Comparison of ENCODE assay signal across 26 cellular contexts in the genomic region with DNA sequence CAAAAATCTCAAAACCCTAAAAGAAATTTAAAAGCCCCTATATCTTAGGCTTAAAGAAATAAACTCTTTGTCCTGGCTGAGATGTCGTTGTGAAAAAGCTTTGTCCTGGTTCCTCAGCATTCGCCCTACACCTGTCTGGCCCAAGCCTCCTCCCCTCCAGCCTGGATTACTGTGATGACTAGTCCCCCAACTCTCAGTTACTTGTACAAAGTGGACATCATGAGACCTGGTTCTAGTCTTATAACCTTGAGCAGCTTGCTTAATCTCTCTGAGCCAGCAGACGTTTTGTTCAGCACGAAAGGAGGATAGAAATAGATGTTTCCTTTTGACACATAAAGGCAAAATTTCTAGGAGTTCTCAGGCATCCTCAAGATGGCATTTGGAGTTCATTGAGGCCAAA.
"Had no signal": no experiment of that assay in that cellular context is flagged by ENCODE, and none has a peak within 500 bp of the region (broad histone marks: within the 10 kb centered on the region; RNA-seq: fewer than 3 reads in every experiment).

No MANE protein-coding gene starts in this region.

- H3K4me3 ChIP-seq: left ventricle myocardium inferior, lung, mucosa of descending colon, ovary, sigmoid colon, stomach, testis, thyroid gland, transverse colon, upper lobe of left lung, vagina had no signal

- DNase-seq: hypothalamus; immature natural killer cell; left ventricle myocardium inferior; midbrain; mucosa of descending colon; naive thymus-derived CD4-positive, alpha-beta T cell; retina; right cardiac atrium; sigmoid colon; small intestine; stimulated activated CD4-positive, alpha-beta T cell treated with anti-CD3 and anti-CD28 coated beads, Interleukin-12 subunit alpha, Interleukin-12 subunit beta, amount 100 ng/mL, for 4 hours; stimulated activated CD4-positive, alpha-beta T cell treated with anti-CD3 and anti-CD28 coated beads, Interleukin-15, amount 100 ng/mL, for 24 hours; stimulated activated CD4-positive, alpha-beta T cell treated with anti-CD3 and anti-CD28 coated beads, Interleukin-2, amount 100 ng/mL, for 24 hours; stimulated activated CD4-positive, alpha-beta T cell treated with anti-CD3 and anti-CD28 coated beads, Interleukin-4, amount 100 ng/mL, for 1 hour; stimulated activated naive B cell treated with anti-CD40 and anti-IgM and Interleukin-4, amounts not matched to agents 10 μg/mL and 1 μg/mL and 100 μg/mL, for 72 hours; stimulated activated naive CD8-positive, alpha-beta T cell treated with anti-CD3 and anti-CD28 coated beads, Interleukin-15, Interleukin-2, amounts not matched to agents 100 U/mL and 50 U/mL, for 24 hours; stomach; testis; thyroid gland; transverse colon had no signal

- H3K9me3 ChIP-seq: left ventricle myocardium inferior, mucosa of descending colon, ovary, sigmoid colon, stomach, testis, thyroid gland, transverse colon, upper lobe of left lung, vagina had no signal

- H3K36me3 ChIP-seq: left ventricle myocardium inferior, ovary, sigmoid colon, stomach, thyroid gland, transverse colon, upper lobe of left lung, vagina had no signal

- H3K27ac ChIP-seq: left ventricle myocardium inferior, sigmoid colon, testis, thyroid gland, vagina had no signal

- H3K27me3 ChIP-seq: ovary, sigmoid colon, stomach, testis, thyroid gland, transverse colon, upper lobe of left lung, vagina had no signal

- H3K4me1 ChIP-seq: thyroid gland, vagina had no signal

- ATAC-seq: mucosa of descending colon; naive thymus-derived CD4-positive, alpha-beta T cell; natural killer cell treated with Interleukin-12 subunit alpha and Interleukin-12 subunit beta and Interleukin-15 and Interleukin-18, amount 100 ng/mL, for 72 hours; right cardiac atrium; stimulated activated naive B cell treated with anti-CD40 and anti-IgM and Interleukin-4, amounts not matched to agents 10 μg/mL and 1 μg/mL and 100 μg/mL, for 72 hours; stimulated activated naive CD8-positive, alpha-beta T cell treated with anti-CD3 and anti-CD28 coated beads, Interleukin-15, Interleukin-2, amounts not matched to agents 100 U/mL and 50 U/mL, for 24 hours had no signal

- FAIRE-seq: islet of Langerhans, small intestine had no signal
